In the genomic region with DNA sequence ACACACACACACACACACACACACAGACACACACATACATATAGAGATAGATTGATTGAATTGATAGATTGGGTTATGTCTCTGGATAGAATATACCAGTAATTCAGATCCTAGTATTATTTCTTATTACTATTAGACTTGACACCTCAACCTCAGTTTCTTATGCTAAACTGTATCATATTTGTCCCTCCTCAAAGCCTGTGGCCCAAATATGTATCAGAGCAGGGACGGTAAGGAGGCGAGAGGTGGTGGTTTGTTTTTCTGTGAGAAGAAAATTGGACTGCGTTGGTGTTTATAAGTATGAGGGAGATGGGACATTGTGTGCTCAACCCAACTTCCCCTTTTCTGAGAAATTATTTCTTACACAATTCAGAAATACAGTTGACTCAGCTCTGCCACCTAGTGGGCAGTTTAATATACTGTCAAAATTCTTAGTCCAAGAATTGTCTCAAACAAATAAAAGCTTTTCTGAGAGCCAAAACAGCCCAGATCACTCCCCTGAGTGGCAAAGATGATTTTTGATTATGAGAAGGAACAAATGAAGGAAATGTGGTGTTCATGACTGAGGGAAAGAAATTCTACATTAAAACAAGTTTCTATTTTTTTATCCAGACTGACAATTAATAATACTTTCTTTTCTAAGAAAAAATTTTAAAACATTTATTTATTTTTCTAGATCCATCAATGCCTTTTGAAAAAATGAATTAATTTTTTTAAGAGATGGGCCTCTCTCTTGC, we compare ENCODE assay signal across 8 cellular contexts.
DNase-seq lines count a peak whose midpoint lies in the region; ATAC-seq and FAIRE-seq lines count a peak whose summit lies in the region.

No MANE protein-coding gene starts in this region.

- no peaks in the 10 kb centered on the region for H3K27me3 ChIP-seq in mucosa of stomach (ENCODE audit: control insufficient read depth, insufficient read depth, low read length)
- H3K27me3 ChIP-seq in stomach smooth muscle (ENCODE audit: control insufficient read depth in 1 of 2, insufficient read depth in 2 of 2, low read length in 2 of 2): no peaks in the 10 kb centered on the region

- DNase-seq in HTR-8/SVneo (ENCODE audit: insufficient read length, low spot score) (peak; percentile 72), NOMO-1 treated with DMSO at 0.1 percent for 48 hours (lab: John Stamatoyannopoulos, UW; ENCODE audit: unreplicated experiment) (peak; percentile 88), epidermal melanocyte (ENCODE audit: insufficient read length, low spot score) (peak; percentile 72)
- DNase-seq in activated CD8-positive, alpha-beta memory T cell treated with anti-CD3 and anti-CD28 coated beads for 1 hour (ENCODE audit: extremely low read depth in 1 of 2, low read depth in 1 of 2): peak; percentile 44 to 45

- H3K9me3 ChIP-seq in mucosa of stomach (ENCODE audit: control insufficient read depth, low read length): no peaks in the 10 kb centered on the region
- H3K9me3 ChIP-seq in stomach smooth muscle (ENCODE audit: control insufficient read depth in 2 of 2, low read length in 2 of 2): no peaks in the 10 kb centered on the region

- H3K36me3 ChIP-seq in mucosa of stomach (ENCODE audit: control insufficient read depth, insufficient read depth, low read length): no peaks in the 10 kb centered on the region
- H3K36me3 ChIP-seq in stomach smooth muscle (ENCODE audit: control insufficient read depth in 2 of 2, insufficient read depth in 2 of 2, low read length in 2 of 2): no peaks in the 10 kb centered on the region

- H3K4me3 ChIP-seq in mucosa of stomach (ENCODE audit: low read length): no peak overlapping the region
- peak overlapping the region; percentile 53 to 55 for H3K4me3 ChIP-seq in stomach smooth muscle (ENCODE audit: low read length in 2 of 2)

- H3K9ac ChIP-seq in mucosa of stomach (ENCODE audit: low read length) (peak overlapping the region; percentile 44), stomach smooth muscle (ENCODE audit: low read length in 2 of 2) (peak overlapping the region; percentile 48 to 72)

- peaks cover 14% of the 10 kb centered on the region for H3K4me1 ChIP-seq in mucosa of stomach (ENCODE audit: control insufficient read depth, insufficient read depth, low read length)
- peaks cover 4% of the 10 kb centered on the region for H3K4me1 ChIP-seq in stomach smooth muscle (ENCODE audit: control insufficient read depth, insufficient read depth, low read length)

- peak overlapping the region; percentile 67 for H3K27ac ChIP-seq in stomach smooth muscle (ENCODE audit: low read length)

- peak; percentile 85 for FAIRE-seq in G401.6 (lab: Jason Lieb, UNC)
- no peak for FAIRE-seq in HTR-8/SVneo (lab: Jason Lieb, UNC)

- no peak for ATAC-seq in GM19463 (IDR thresholded peaks at IDR 0.05; ENCODE audit: unreplicated experiment)
